Comparison of ENCODE assay signal across 20 cellular contexts in genomic region chr4:139532951-139533350, GRCh38. TPM values are rescaled to one million over a fixed set of nuclear protein-coding genes. Genes with fewer than 3 reads are reported as not detected.
DNase-seq lines count a peak whose midpoint lies in the region; ATAC-seq and TF ChIP-seq lines count a peak whose summit lies in the region.
"Had no signal": no experiment of that assay in that cellular context is flagged by ENCODE, and none has a peak within 500 bp of the region (broad histone marks: within the 10 kb centered on the region; RNA-seq: fewer than 3 reads in every experiment).

No MANE protein-coding gene starts in this region.

- TF ChIP-seq POLR2A in vagina (IDR thresholded peaks at IDR 0.05), result no peak

- peak overlapping the region; percentile 38 to 82 (median 74) for H3K27ac Mint-ChIP-seq in brain
- peak overlapping the region; percentile 65 for H3K27ac Mint-ChIP-seq in neural crest cell (ENCODE audit: unreplicated experiment)
- H3K27ac Mint-ChIP-seq in activated CD8-positive, alpha-beta T cell treated with anti-CD3 and anti-CD28 coated beads for 36 hours, result no peak overlapping the region
- H3K27ac Mint-ChIP-seq: activated CD8-positive, alpha-beta T cell treated with anti-CD3 and anti-CD28 coated beads, Interleukin-2, amount 10 ng/mL, durations not matched to agents 7 days and 5 days; activated naive CD4-positive, alpha-beta T cell treated with anti-CD3 and anti-CD28 coated beads, Interleukin-2, amount 50 U/mL, for 72 hours; CD8-positive, alpha-beta T cell; HFFc6 had no signal

- H3K27me3 Mint-ChIP-seq in brain, result no peaks in the 10 kb centered on the region
- H3K27me3 Mint-ChIP-seq in neural crest cell (ENCODE audit: low read depth), result no peaks in the 10 kb centered on the region
- no peaks in the 10 kb centered on the region for H3K27me3 Mint-ChIP-seq in activated CD8-positive, alpha-beta T cell treated with anti-CD3 and anti-CD28 coated beads for 36 hours

- intact Hi-C loops in activated CD8-positive, alpha-beta T cell treated with anti-CD3 and anti-CD28 coated beads for 36 hours (cut with micrococcal nuclease), result loop anchor here (5.0 kb wide), 1 partner anchor 116 kb away; no protein-coding TSS in a partner anchor
- intact Hi-C loops in vagina (cut with DNase I), result no loop called here

- H3K27ac ChIP-seq in caudate nucleus (ENCODE audit: low read depth, low read length) (no peak overlapping the region), vagina (no peak overlapping the region)
- H3K27ac ChIP-seq: heart right ventricle had no signal

- H3K36me3 Mint-ChIP-seq in brain (peaks cover 73% of the 10 kb centered on the region), neural crest cell (ENCODE audit: low read depth) (no peaks in the 10 kb centered on the region)
- H3K36me3 Mint-ChIP-seq in activated CD8-positive, alpha-beta T cell treated with anti-CD3 and anti-CD28 coated beads for 36 hours (ENCODE audit: low read depth), result peaks cover 10% of the 10 kb centered on the region
- H3K36me3 Mint-ChIP-seq: CD8-positive, alpha-beta T cell had no signal

- TF ChIP-seq CTCF in brain (conservative IDR thresholded peaks at IDR 0.05) (no peak), neural crest cell (conservative IDR thresholded peaks at IDR 0.05) (no peak), vagina (IDR thresholded peaks at IDR 0.05) (no peak)
- no peak for TF ChIP-seq CTCF in activated CD8-positive, alpha-beta T cell treated with anti-CD3 and anti-CD28 coated beads for 36 hours (IDR thresholded peaks at IDR 0.05)

- POLR2A ChIA-PET in activated CD8-positive, alpha-beta T cell treated with anti-CD3 and anti-CD28 coated beads for 36 hours (lab: Charles Lee), result interaction anchor here (0.9 kb wide), 1 partner anchor 23 kb away, joined by 3 read pairs; the partner anchor contains the start of gene SETD7

- CTCF ChIA-PET in activated CD8-positive, alpha-beta T cell treated with anti-CD3 and anti-CD28 coated beads for 36 hours (lab: Charles Lee), result interaction anchor here (1.4 to 2.6 kb wide), 2 partner anchors 36 to 80 kb away, joined by 3 to 6 read pairs; no protein-coding TSS in a partner anchor

- DNase-seq in DMS 273 (lab: John Stamatoyannopoulos, UW; ENCODE audit: unreplicated experiment), result peak; percentile 43
- peak; percentile 4 for DNase-seq in NCI-H1694 treated with DMSO at 0.1 percent for 48 hours (lab: John Stamatoyannopoulos, UW)
- no peak for DNase-seq in neural crest cell (ENCODE audit: low read depth, low spot score)
- DNase-seq in caudate nucleus (lab: John Stamatoyannopoulos, UW), result no peak
- DNase-seq in activated CD8-positive, alpha-beta T cell treated with anti-CD3 and anti-CD28 coated beads for 36 hours, result no peak
- DNase-seq in vagina (ENCODE audit: extremely low spot score in 2 of 2), result no peak
- no peak for DNase-seq in central memory CD4-positive, alpha-beta T cell
- DNase-seq: activated CD8-positive, alpha-beta T cell treated with anti-CD3 and anti-CD28 coated beads, Interleukin-2, amount 10 ng/mL, durations not matched to agents 7 days and 5 days; activated T-cell treated with anti-CD3 and anti-CD28 coated beads, Interleukin-2, amount 50 U/mL, for 48 hours; CD8-positive, alpha-beta T cell; effector CD4-positive, alpha-beta T cell; heart right ventricle; HFFc6; mesendoderm; NCI-H2029 treated with DMSO at 0.1 percent for 48 hours; NK-92 treated with Interleukin-12 subunit alpha and Interleukin-12 subunit beta, amount 100 ng/mL, for 24 hours; uterus had no signal

- H3K4me1 Mint-ChIP-seq in brain, result peaks cover 79% of the 10 kb centered on the region
- H3K4me1 Mint-ChIP-seq in neural crest cell, result peaks cover 3% of the 10 kb centered on the region
- peaks cover 6% of the 10 kb centered on the region for H3K4me1 Mint-ChIP-seq in activated CD8-positive, alpha-beta T cell treated with anti-CD3 and anti-CD28 coated beads for 36 hours (ENCODE audit: low read depth)

- no peak overlapping the region for H3K4me3 ChIP-seq in vagina
- H3K4me3 ChIP-seq: heart right ventricle, uterus had no signal

- H3K27me3 ChIP-seq in vagina, result no peaks in the 10 kb centered on the region
- H3K27me3 ChIP-seq: heart right ventricle, uterus had no signal

- H3K9me3 Mint-ChIP-seq in brain (no peaks in the 10 kb centered on the region), neural crest cell (no peaks in the 10 kb centered on the region)
- H3K9me3 Mint-ChIP-seq in activated CD8-positive, alpha-beta T cell treated with anti-CD3 and anti-CD28 coated beads for 36 hours, result no peaks in the 10 kb centered on the region
- H3K9me3 Mint-ChIP-seq: activated naive CD4-positive, alpha-beta T cell treated with anti-CD3 and anti-CD28 coated beads, Interleukin-2, amount 50 U/mL, for 72 hours; CD8-positive, alpha-beta T cell; HFFc6 had no signal

- peaks cover 0 to 8% of the 10 kb centered on the region in 2 donors for H3K36me3 ChIP-seq in vagina
- H3K36me3 ChIP-seq: uterus had no signal

- no peaks in the 10 kb centered on the region for H3K9me3 ChIP-seq in vagina
- H3K9me3 ChIP-seq: heart right ventricle, uterus had no signal

- peaks cover 16% of the 10 kb centered on the region for H3K4me1 ChIP-seq in vagina
- H3K4me1 ChIP-seq: uterus had no signal

- no peak for ATAC-seq in activated CD8-positive, alpha-beta T cell treated with anti-CD3 and anti-CD28 coated beads for 36 hours
- ATAC-seq: activated CD8-positive, alpha-beta T cell treated with anti-CD3 and anti-CD28 coated beads, Interleukin-2, amount 10 ng/mL, durations not matched to agents 7 days and 5 days; activated naive CD4-positive, alpha-beta T cell treated with anti-CD3 and anti-CD28 coated beads, Interleukin-2, amount 50 U/mL, for 72 hours; CD8-positive, alpha-beta T cell; heart right ventricle; Right ventricle myocardium inferior had no signal

- H3K4me3 Mint-ChIP-seq in brain, result peak overlapping the region in 2 of 5 experiments; percentile 24 to 45
- no peak overlapping the region for H3K4me3 Mint-ChIP-seq in neural crest cell
- H3K4me3 Mint-ChIP-seq in activated CD8-positive, alpha-beta T cell treated with anti-CD3 and anti-CD28 coated beads for 36 hours, result no peak overlapping the region
- H3K4me3 Mint-ChIP-seq: activated CD8-positive, alpha-beta T cell treated with anti-CD3 and anti-CD28 coated beads, Interleukin-2, amount 10 ng/mL, durations not matched to agents 7 days and 5 days; CD8-positive, alpha-beta T cell; HFFc6 had no signal

RNA-seq across cellular contexts. Expression of gene SETD7, which starts 23.1 kb away (rescaled TPM):
- polyA plus RNA-seq in brain (ENCODE audit: insufficient read depth, low read depth, low replicate concordance), result 18.3 TPM
- total RNA-seq in neural crest cell (11.1 and 11.4 TPM in 2 replicates), vagina (51.8 TPM)
- 10 to 100 TPM; 10.4 to 12.1 TPM for total RNA-seq in activated CD8-positive, alpha-beta T cell treated with anti-CD3 and anti-CD28 coated beads for 36 hours

Comparison
In these comparisons a context has a peak if more than half of its experiments do, and no peak if none do; other contexts are left out.
1. DNase-seq: peak in DMS 273 (single experiment) and NCI-H1694 treated with DMSO at 0.1 percent for 48 hours (single experiment); none in neural crest cell (single experiment), caudate nucleus (0 of 61), activated CD8-positive, alpha-beta T cell treated with anti-CD3 and anti-CD28 coated beads for 36 hours (single experiment), vagina (0 of 2) and central memory CD4-positive, alpha-beta T cell (single experiment).